In the genomic region with DNA sequence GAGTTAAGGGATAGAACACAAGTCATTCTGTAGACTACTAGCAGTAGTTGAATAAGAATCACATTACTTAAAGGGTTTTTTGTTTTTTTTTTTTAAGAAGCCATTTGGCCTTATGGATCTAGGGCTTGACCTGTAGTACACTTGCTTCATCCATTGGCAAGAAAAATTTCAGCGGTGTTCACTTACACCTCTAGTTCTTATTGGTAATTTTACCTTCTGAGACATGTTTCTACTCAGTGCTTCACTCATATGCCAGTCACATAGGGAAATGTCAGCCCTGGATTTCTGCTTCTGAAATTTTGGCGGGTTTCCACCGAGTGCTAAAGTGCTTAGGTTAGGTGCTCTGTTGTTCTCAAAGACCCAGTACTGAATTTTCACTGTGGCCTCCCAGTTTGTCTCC, we compare ENCODE assay signal across 21 cellular contexts.
DNase-seq lines count a peak whose midpoint lies in the region; FAIRE-seq and TF ChIP-seq lines count a peak whose summit lies in the region.
"Had no signal": no experiment of that assay in that cellular context is flagged by ENCODE, and none has a peak within 500 bp of the region (broad histone marks: within the 10 kb centered on the region; RNA-seq: fewer than 3 reads in every experiment).

No MANE protein-coding gene starts in this region.

- peaks cover 96% of the 10 kb centered on the region for H3F3A ChIP-seq in GM23248 (ENCODE audit: insufficient read depth)

- H3K27me3 ChIP-seq in GM23248 (replicated peaks; ENCODE audit: insufficient read depth) (no peaks in the 10 kb centered on the region), astrocyte (ENCODE audit: insufficient read depth, low read length) (no peaks in the 10 kb centered on the region), osteoblast (ENCODE audit: insufficient read depth, low read length) (no peaks in the 10 kb centered on the region)

- H3K4me2 ChIP-seq in GM23248 (ENCODE audit: unreplicated experiment), result peak overlapping the region; percentile 11
- H3K4me2 ChIP-seq in astrocyte (ENCODE audit: low read length), result no peak overlapping the region
- H3K4me2 ChIP-seq in osteoblast (ENCODE audit: insufficient read depth, low read length), result no peak overlapping the region
- H3K4me2 ChIP-seq: BLaER1 treated with 17β-estradiol and CSF1 and Interleukin-3, amounts not matched to agents 10 nM and 100 nM had no signal

- H3K9me3 ChIP-seq in GM23248 (ENCODE audit: low read depth), result no peaks in the 10 kb centered on the region
- no peaks in the 10 kb centered on the region for H3K9me3 ChIP-seq in astrocyte (ENCODE audit: insufficient read depth, low read depth, low read length)
- no peaks in the 10 kb centered on the region for H3K9me3 ChIP-seq in osteoblast (ENCODE audit: low read depth, low read length)
- H3K9me3 ChIP-seq: Caco-2 had no signal

- no peak for FAIRE-seq in astrocyte (lab: Jason Lieb, UNC)

- H3K4me3 Mint-ChIP-seq in astrocyte (ENCODE audit: unreplicated experiment), result peak overlapping the region; percentile 70
- H3K4me3 Mint-ChIP-seq: CD4-positive, alpha-beta memory T cell; H9; IgD-negative memory B cell; T-helper 1 cell treated with Interleukin-12 subunit alpha and Interleukin-12 subunit beta and Interleukin-4 antibody, amounts not matched to agents 30 μg/mL and 1 μg/mL, for 36 hours had no signal

- H3K9me2 ChIP-seq in GM23248 (ENCODE audit: insufficient read depth), result no peaks in the 10 kb centered on the region

- H3K9ac ChIP-seq in GM23248 (peak overlapping the region; percentile 50), astrocyte (ENCODE audit: low read length) (peak overlapping the region; percentile 8)
- H3K9ac ChIP-seq: BLaER1 treated with 17β-estradiol and CSF1 and Interleukin-3, amounts not matched to agents 10 nM and 100 nM had no signal

- peaks cover 28% of the 10 kb centered on the region for H3K36me3 Mint-ChIP-seq in astrocyte (ENCODE audit: low read depth, unreplicated experiment)
- H3K36me3 Mint-ChIP-seq: CD4-positive, alpha-beta memory T cell; IgD-negative memory B cell had no signal

- in situ Hi-C loops in GM23248 (cut with MboI), result no loop called here

- H3K36me3 ChIP-seq in GM23248 (ENCODE audit: low read depth) (peaks cover 95% of the 10 kb centered on the region), astrocyte (ENCODE audit: insufficient read depth, low read length) (peaks cover 94% of the 10 kb centered on the region), osteoblast (ENCODE audit: insufficient read depth, low read length) (peaks cover 97% of the 10 kb centered on the region)

- peaks cover 40% of the 10 kb centered on the region for H3K4me1 ChIP-seq in GM23248 (ENCODE audit: insufficient read depth)
- H3K4me1 ChIP-seq in astrocyte (ENCODE audit: insufficient read depth, low read length), result peaks cover 20% of the 10 kb centered on the region
- peaks cover 20% of the 10 kb centered on the region for H3K4me1 ChIP-seq in osteoblast (ENCODE audit: insufficient read depth, low read length)
- H3K4me1 ChIP-seq: Caco-2 had no signal

- DNase-seq in EH (ENCODE audit: low read depth) (peak; percentile 16), GM23248 (peak; percentile 26), astrocyte (ENCODE audit: low read depth) (no peak), osteoblast (ENCODE audit: insufficient read length, low spot score, missing footprints) (no peak), DMS79 (lab: John Stamatoyannopoulos, UW) (no peak), RKO (ENCODE audit: low spot score) (no peak), SK-N-DZ (ENCODE audit: low spot score) (no peak)
- DNase-seq: ACHN; Caco-2; CD4-positive, alpha-beta memory T cell; DMS153; GF-D8; H9; NCI-H1436; NCI-H187 treated with DMSO at 0.1 percent for 48 hours; NCI-H2107; NCI-H69; NK-92 treated with Interleukin-12 subunit alpha and Interleukin-12 subunit beta, amount 100 ng/mL, for 24 hours had no signal

- H4K20me1 ChIP-seq in GM23248 (ENCODE audit: insufficient read depth), result peaks cover 23% of the 10 kb centered on the region; the same call in 1 of the 2 replicates
- H4K20me1 ChIP-seq in astrocyte (ENCODE audit: insufficient read depth, low read length), result peaks cover 63% of the 10 kb centered on the region
- peaks cover 48% of the 10 kb centered on the region for H4K20me1 ChIP-seq in osteoblast (ENCODE audit: insufficient read depth, low read length)
- H4K20me1 ChIP-seq: BLaER1 treated with 17β-estradiol and CSF1 and Interleukin-3, amounts not matched to agents 10 nM and 100 nM had no signal

- no peak overlapping the region for H2AFZ ChIP-seq in GM23248
- no peak overlapping the region for H2AFZ ChIP-seq in astrocyte (ENCODE audit: low read depth, low read length)
- no peak overlapping the region for H2AFZ ChIP-seq in osteoblast (ENCODE audit: low read length)

- H3K27ac Mint-ChIP-seq in astrocyte (ENCODE audit: unreplicated experiment), result peak overlapping the region; percentile 89
- H3K27ac Mint-ChIP-seq: CD4-positive, alpha-beta memory T cell; T-helper 1 cell treated with Interleukin-12 subunit alpha and Interleukin-12 subunit beta and Interleukin-4 antibody, amounts not matched to agents 30 μg/mL and 1 μg/mL, for 36 hours had no signal

- no peak for TF ChIP-seq CTCF in astrocyte (IDR thresholded peaks at IDR 0.05; ENCODE audit: insufficient read depth, low read depth, low read length)
- TF ChIP-seq CTCF in osteoblast (IDR thresholded peaks at IDR 0.05; ENCODE audit: extremely low read depth, low read depth, low read length), result no peak

- H3K9me3 Mint-ChIP-seq in astrocyte (ENCODE audit: unreplicated experiment), result no peaks in the 10 kb centered on the region
- H3K9me3 Mint-ChIP-seq: CD4-positive, alpha-beta memory T cell; H9; IgD-negative memory B cell; T-helper 1 cell treated with Interleukin-12 subunit alpha and Interleukin-12 subunit beta and Interleukin-4 antibody, amounts not matched to agents 30 μg/mL and 1 μg/mL, for 36 hours had no signal

- no peaks in the 10 kb centered on the region for H3K27me3 Mint-ChIP-seq in astrocyte (ENCODE audit: low read depth, unreplicated experiment)
- H3K27me3 Mint-ChIP-seq: CD4-positive, alpha-beta memory T cell had no signal

- H3K27ac ChIP-seq in GM23248 (peak overlapping the region; percentile 65), astrocyte (ENCODE audit: low read depth, low read length) (peak overlapping the region; percentile 22), osteoblast (ENCODE audit: low read depth, low read length) (peak overlapping the region; percentile 24)
- H3K27ac ChIP-seq: BLaER1 treated with 17β-estradiol and CSF1 and Interleukin-3, amounts not matched to agents 10 nM and 100 nM had no signal

- peaks cover 70% of the 10 kb centered on the region for H3K4me1 Mint-ChIP-seq in astrocyte (ENCODE audit: low read depth, unreplicated experiment)
- H3K4me1 Mint-ChIP-seq: CD4-positive, alpha-beta memory T cell had no signal

- WGBS in GM23248 (ENCODE audit: low coverage in 1 of 2, low lambda C conversion rate in 2 of 2, missing lambda C conversion rate in 2 of 2), 2 experiments, result 100% methylated on average over 3 of the region's 3 CpGs

- H3K4me3 ChIP-seq in GM23248, result no peak overlapping the region
- H3K4me3 ChIP-seq in astrocyte (ENCODE audit: insufficient read depth, low read depth, low read length), result no peak overlapping the region
- H3K4me3 ChIP-seq in osteoblast (ENCODE audit: insufficient read depth, low read length), result no peak overlapping the region
- H3K4me3 ChIP-seq: BLaER1 treated with 17β-estradiol and CSF1 and Interleukin-3, amounts not matched to agents 10 nM and 100 nM had no signal

- peaks cover 79% of the 10 kb centered on the region for H3K79me2 ChIP-seq in GM23248 (ENCODE audit: insufficient read depth)
- peaks cover 25% of the 10 kb centered on the region for H3K79me2 ChIP-seq in astrocyte (ENCODE audit: insufficient read depth, low read length)
- H3K79me2 ChIP-seq in osteoblast (ENCODE audit: insufficient read depth, low read length), result peaks cover 18% of the 10 kb centered on the region

Comparison
In these comparisons a context has a peak if more than half of its experiments do, and no peak if none do; other contexts are left out.
1. DNase-seq: peak in EH (single experiment) and GM23248 (single experiment); none in astrocyte (single experiment), osteoblast (single experiment), DMS79 (single experiment), RKO (single experiment) and SK-N-DZ (single experiment).
2. Peak in every context shown above with its lines, with median percentiles within 50 percentile points of each other: H3K27ac ChIP-seq.